ENCODE assay signal across 8 cellular contexts in the genomic region with DNA sequence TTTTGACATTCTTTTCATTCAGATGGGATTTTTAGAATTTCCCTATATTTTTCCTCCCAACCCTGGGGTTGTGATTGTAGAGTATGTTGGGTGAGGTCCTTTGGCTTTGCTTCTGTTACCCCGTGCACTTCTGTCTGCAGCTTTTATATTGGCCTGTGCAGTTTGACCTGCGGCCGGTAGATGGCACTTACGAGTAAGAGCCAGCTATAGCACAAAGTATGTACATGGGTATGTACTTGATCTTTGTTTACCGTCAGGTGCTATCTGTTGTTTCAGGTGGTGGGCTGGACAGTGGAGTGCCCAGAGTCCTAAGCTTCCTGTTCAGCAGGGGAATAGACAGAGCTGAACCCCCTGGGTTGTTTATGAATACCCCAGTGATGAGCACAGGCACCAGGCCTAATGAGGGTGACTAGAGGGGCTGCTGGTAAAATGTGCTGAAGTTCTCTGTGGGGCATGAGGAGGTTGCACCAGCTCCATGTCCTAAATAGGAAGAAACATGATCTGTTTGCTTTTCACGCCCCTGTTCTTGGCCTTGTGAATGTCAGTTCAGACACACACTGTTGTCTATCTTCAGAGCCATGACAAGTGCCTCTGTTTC. TPM values are rescaled to one million over a fixed set of nuclear protein-coding genes. Genes with fewer than 3 reads are reported as not detected.
DNase-seq lines count a peak whose midpoint lies in the region; ATAC-seq and TF ChIP-seq lines count a peak whose summit lies in the region.

No MANE protein-coding gene starts in this region.

- no TSS peak for BruUV-seq in Caco-2 (replicated peaks; lab: Mats Ljungman, UMichigan)

- H3K27me3 ChIP-seq in Caco-2 (replicated peaks; ENCODE audit: control insufficient read depth, insufficient read depth, low read length) = no peaks in the 10 kb centered on the region
- H3K27me3 ChIP-seq in neutrophil = no peaks in the 10 kb centered on the region

- POLR2A ChIA-PET in Caco-2 (lab: Charles Lee) = no interaction called here

- H3K27me3 Mint-ChIP-seq in Caco-2 (ENCODE audit: insufficient read depth, unreplicated experiment) = peaks cover 8% of the 10 kb centered on the region

- peaks cover 5% of the 10 kb centered on the region; the same call in 1 of the 2 replicates for H3K9me3 ChIP-seq in Caco-2
- H3K9me3 ChIP-seq in neutrophil = peaks cover 4% of the 10 kb centered on the region

- no peak overlapping the region for H3K4me3 ChIP-seq in Caco-2 (ENCODE audit: low read depth, low read length)
- H3K4me3 ChIP-seq in neutrophil (ENCODE audit: low read depth in 1 of 2, low read length in 1 of 2) = no peak overlapping the region

- TF ChIP-seq CTCF in Caco-2 (IDR thresholded peaks at IDR 0.05; ENCODE audit: insufficient read depth in 1 of 2, low read depth in 1 of 2, low read length in 1 of 2, severe bottlenecking in 1 of 2, unreplicated experiment in 1 of 2) (peak; percentile 79 to 89), neutrophil (IDR thresholded peaks at IDR 0.05) (peak; percentile 13)

- H3K27ac ChIP-seq in neutrophil = no peak overlapping the region

- H3K4me1 Mint-ChIP-seq in Caco-2 (ENCODE audit: low read depth, unreplicated experiment) = no peaks in the 10 kb centered on the region

- peak; percentile 89 for ATAC-seq in GM18868 (IDR thresholded peaks at IDR 0.05; ENCODE audit: unreplicated experiment)
- peak; percentile 95 for ATAC-seq in HG02973 (IDR thresholded peaks at IDR 0.05; ENCODE audit: unreplicated experiment)
- ATAC-seq in HG03097 (IDR thresholded peaks at IDR 0.05; ENCODE audit: low FRiP score, unreplicated experiment) = no peak

- no peaks in the 10 kb centered on the region for H3K9me3 Mint-ChIP-seq in Caco-2 (ENCODE audit: unreplicated experiment)

- H3K4me1 ChIP-seq in Caco-2 (no peaks in the 10 kb centered on the region), neutrophil (ENCODE audit: control insufficient read depth in 1 of 2, insufficient read depth in 1 of 2, low read depth in 1 of 2, low read length in 1 of 2) (no peaks in the 10 kb centered on the region)

- intact Hi-C loops in Caco-2 (cut with micrococcal nuclease; ENCODE audit: unreplicated experiment) = no loop called here

- H3K36me3 ChIP-seq in Caco-2 (ENCODE audit: control insufficient read depth, insufficient read depth, low read length) (no peaks in the 10 kb centered on the region), neutrophil (no peaks in the 10 kb centered on the region)

- peak; percentile 48 to 49 for DNase-seq in Caco-2
- DNase-seq in NCI-H526 treated with DMSO at 0.1 percent for 48 hours (lab: John Stamatoyannopoulos, UW) = peak; percentile 35
- DNase-seq in dermis microvascular lymphatic vessel endothelial cell (ENCODE audit: low read depth in 2 of 2) = peak; percentile 1 to 33
- no peak for DNase-seq in NCI-H128 (lab: John Stamatoyannopoulos, UW; ENCODE audit: unreplicated experiment)

- H3K4me3 Mint-ChIP-seq in Caco-2 (ENCODE audit: unreplicated experiment) = no peak overlapping the region

- no peak overlapping the region for H3K27ac Mint-ChIP-seq in Caco-2 (ENCODE audit: unreplicated experiment)

- CTCF ChIA-PET in Caco-2 (lab: Charles Lee) = interaction anchor here (0.6 to 1.3 kb wide), 5 partner anchors 13 to 382 kb away, joined by 3 to 6 read pairs (median 4); no protein-coding TSS in a partner anchor

- H3K36me3 Mint-ChIP-seq in Caco-2 (ENCODE audit: insufficient read depth, unreplicated experiment) = no peaks in the 10 kb centered on the region

RNA-seq across cellular contexts. Expression of gene THUMPD2, which starts 58.9 kb away (rescaled TPM):
- total RNA-seq in Caco-2 (2022) (13.8 and 17.4 TPM in 2 replicates), dermis microvascular lymphatic vessel endothelial cell (4.2 and 4.4 TPM in 2 replicates)
